Comparison of ENCODE assay signal across 12 cellular contexts in genomic region chr9:77018058-77019009, GRCh38. TPM values are rescaled to one million over a fixed set of nuclear protein-coding genes. Genes with fewer than 3 reads are reported as not detected.
DNase-seq lines count a peak whose midpoint lies in the region; ATAC-seq lines count a peak whose summit lies in the region.
"Had no signal": no experiment of that assay in that cellular context is flagged by ENCODE, and none has a peak within 500 bp of the region (broad histone marks: within the 10 kb centered on the region; RNA-seq: fewer than 3 reads in every experiment).

No MANE protein-coding gene starts in this region.

- H3K36me3 ChIP-seq in iPS-15b (ENCODE audit: control insufficient read depth, insufficient read depth, low read length), result no peaks in the 10 kb centered on the region
- H3K36me3 ChIP-seq: uterus had no signal

- H3K4me3 Mint-ChIP-seq in activated T-cell treated with anti-CD3 and anti-CD28 coated beads, Interleukin-2, amount 50 U/mL, for 24 hours, result no peak overlapping the region
- no peak overlapping the region for H3K4me3 Mint-ChIP-seq in activated T-cell treated with anti-CD3 and anti-CD28 coated beads, Interleukin-2, amount 50 U/mL, for 4 hours
- H3K4me3 Mint-ChIP-seq in stimulated activated memory B cell treated with anti-CD40 and anti-IgM and Interleukin-4, amounts not matched to agents 10 μg/mL and 1 μg/mL and 100 μg/mL, for 72 hours, result peak overlapping the region; percentile 45
- H3K4me3 Mint-ChIP-seq in T-cell, result peak overlapping the region in 1 of 3 donors; percentile 66

- H3K27me3 Mint-ChIP-seq in activated T-cell treated with anti-CD3 and anti-CD28 coated beads, Interleukin-2, amount 50 U/mL, for 24 hours, result peaks cover 94% of the 10 kb centered on the region
- H3K27me3 Mint-ChIP-seq in activated T-cell treated with anti-CD3 and anti-CD28 coated beads, Interleukin-2, amount 50 U/mL, for 4 hours (ENCODE audit: low read depth), result peaks cover 86% of the 10 kb centered on the region
- H3K27me3 Mint-ChIP-seq in stimulated activated memory B cell treated with anti-CD40 and anti-IgM and Interleukin-4, amounts not matched to agents 10 μg/mL and 1 μg/mL and 100 μg/mL, for 72 hours, result peaks cover 99% of the 10 kb centered on the region
- H3K27me3 Mint-ChIP-seq in T-cell, result peaks cover 63 to 85% of the 10 kb centered on the region in 2 donors

- H3K9me3 ChIP-seq in iPS-15b (ENCODE audit: control insufficient read depth, insufficient read depth, low read length), result no peaks in the 10 kb centered on the region
- H3K9me3 ChIP-seq: uterus had no signal

- H3K4me1 Mint-ChIP-seq in activated T-cell treated with anti-CD3 and anti-CD28 coated beads, Interleukin-2, amount 50 U/mL, for 24 hours (ENCODE audit: low read depth), result peaks cover 41% of the 10 kb centered on the region
- peaks cover 37% of the 10 kb centered on the region for H3K4me1 Mint-ChIP-seq in activated T-cell treated with anti-CD3 and anti-CD28 coated beads, Interleukin-2, amount 50 U/mL, for 4 hours (ENCODE audit: low read depth)
- H3K4me1 Mint-ChIP-seq in stimulated activated memory B cell treated with anti-CD40 and anti-IgM and Interleukin-4, amounts not matched to agents 10 μg/mL and 1 μg/mL and 100 μg/mL, for 72 hours, result peaks cover 17% of the 10 kb centered on the region
- H3K4me1 Mint-ChIP-seq in T-cell, result peaks cover 40 to 46% (median 43%) of the 10 kb centered on the region in 3 donors

- H3K27ac Mint-ChIP-seq in activated T-cell treated with anti-CD3 and anti-CD28 coated beads, Interleukin-2, amount 50 U/mL, for 24 hours, result peak overlapping the region; percentile 69
- no peak overlapping the region for H3K27ac Mint-ChIP-seq in stimulated activated memory B cell treated with anti-CD40 and anti-IgM and Interleukin-4, amounts not matched to agents 10 μg/mL and 1 μg/mL and 100 μg/mL, for 72 hours
- peak overlapping the region in 1 of 2 donors; percentile 12 for H3K27ac Mint-ChIP-seq in T-cell

- DNase-seq in activated T-cell treated with anti-CD3 and anti-CD28 coated beads, Interleukin-2, amount 50 U/mL, for 24 hours, result peak; percentile 34
- DNase-seq in activated T-cell treated with anti-CD3 and anti-CD28 coated beads, Interleukin-2, amount 50 U/mL, for 4 hours, result no peak
- peak; percentile 72 for DNase-seq in NCI-H69 (lab: John Stamatoyannopoulos, UW)
- no peak for DNase-seq in dermis blood vessel endothelial cell
- no peak for DNase-seq in T-cell
- DNase-seq: uterus had no signal

- CTCF ChIA-PET in T-cell (lab: Charles Lee), result no interaction called here

- peaks cover 95% of the 10 kb centered on the region for H3K27me3 ChIP-seq in iPS-15b (ENCODE audit: control insufficient read depth, insufficient read depth, low read length)

- no peaks in the 10 kb centered on the region for H3K9me3 Mint-ChIP-seq in activated T-cell treated with anti-CD3 and anti-CD28 coated beads, Interleukin-2, amount 50 U/mL, for 24 hours
- no peaks in the 10 kb centered on the region for H3K9me3 Mint-ChIP-seq in activated T-cell treated with anti-CD3 and anti-CD28 coated beads, Interleukin-2, amount 50 U/mL, for 4 hours
- H3K9me3 Mint-ChIP-seq in stimulated activated memory B cell treated with anti-CD40 and anti-IgM and Interleukin-4, amounts not matched to agents 10 μg/mL and 1 μg/mL and 100 μg/mL, for 72 hours, result peaks cover 5% of the 10 kb centered on the region
- H3K9me3 Mint-ChIP-seq in T-cell, result no peaks in the 10 kb centered on the region
- H3K9me3 Mint-ChIP-seq: activated naive CD4-positive, alpha-beta T cell treated with anti-CD3 and anti-CD28 coated beads, Interleukin-2, amount 50 U/mL, for 72 hours had no signal

- no peaks in the 10 kb centered on the region for H3K36me3 Mint-ChIP-seq in activated T-cell treated with anti-CD3 and anti-CD28 coated beads, Interleukin-2, amount 50 U/mL, for 24 hours (ENCODE audit: low read depth)
- no peaks in the 10 kb centered on the region for H3K36me3 Mint-ChIP-seq in activated T-cell treated with anti-CD3 and anti-CD28 coated beads, Interleukin-2, amount 50 U/mL, for 4 hours (ENCODE audit: insufficient read depth)
- H3K36me3 Mint-ChIP-seq in stimulated activated memory B cell treated with anti-CD40 and anti-IgM and Interleukin-4, amounts not matched to agents 10 μg/mL and 1 μg/mL and 100 μg/mL, for 72 hours, result peaks cover 4% of the 10 kb centered on the region
- H3K36me3 Mint-ChIP-seq in T-cell, result no peaks in the 10 kb centered on the region

- POLR2A ChIA-PET in T-cell (lab: Charles Lee), result no interaction called here

- no peak overlapping the region for H3K9ac ChIP-seq in iPS-15b (ENCODE audit: low read depth, low read length)

- H3K4me1 ChIP-seq in iPS-15b (ENCODE audit: control insufficient read depth, insufficient read depth, low read length), result peaks cover 24% of the 10 kb centered on the region

- peak overlapping the region; percentile 64 for H3K4me3 ChIP-seq in iPS-15b (ENCODE audit: low read depth, low read length)

- no peak for ATAC-seq in activated T-cell treated with anti-CD3 and anti-CD28 coated beads, Interleukin-2, amount 50 U/mL, for 4 hours
- no peak for ATAC-seq in stimulated activated memory B cell treated with anti-CD40 and anti-IgM and Interleukin-4, amounts not matched to agents 10 μg/mL and 1 μg/mL and 100 μg/mL, for 72 hours
- no peak for ATAC-seq in HG03196 (IDR thresholded peaks at IDR 0.05; ENCODE audit: unreplicated experiment)
- ATAC-seq in T-cell (replicated peaks in 1 of 4), result no peak
- ATAC-seq: activated naive CD4-positive, alpha-beta T cell treated with anti-CD3 and anti-CD28 coated beads, Interleukin-2, amount 50 U/mL, for 72 hours; Panc1 had no signal

RNA-seq across cellular contexts. Expression of gene FOXB2, which starts 1.1 kb away (rescaled TPM):
- total RNA-seq in activated T-cell treated with anti-CD3 and anti-CD28 coated beads, Interleukin-2, amount 50 U/mL, for 4 hours, result not detected
- total RNA-seq in dermis blood vessel endothelial cell, result not detected in 2 replicates
- not detected for total RNA-seq in T-cell
- total RNA-seq: activated naive CD4-positive, alpha-beta T cell treated with anti-CD3 and anti-CD28 coated beads, Interleukin-2, amount 50 U/mL, for 72 hours; glomerular endothelial cell; uterus had no signal

Comparison
In these comparisons a context has a peak if more than half of its experiments do, and no peak if none do; other contexts are left out.
1. DNase-seq: peak in activated T-cell treated with anti-CD3 and anti-CD28 coated beads, Interleukin-2, amount 50 U/mL, for 24 hours (single experiment) and NCI-H69 (single experiment); none in activated T-cell treated with anti-CD3 and anti-CD28 coated beads, Interleukin-2, amount 50 U/mL, for 4 hours (single experiment), dermis blood vessel endothelial cell (single experiment) and T-cell (0 of 34).